ENCODE assay signal across 8 cellular contexts in the genomic region with DNA sequence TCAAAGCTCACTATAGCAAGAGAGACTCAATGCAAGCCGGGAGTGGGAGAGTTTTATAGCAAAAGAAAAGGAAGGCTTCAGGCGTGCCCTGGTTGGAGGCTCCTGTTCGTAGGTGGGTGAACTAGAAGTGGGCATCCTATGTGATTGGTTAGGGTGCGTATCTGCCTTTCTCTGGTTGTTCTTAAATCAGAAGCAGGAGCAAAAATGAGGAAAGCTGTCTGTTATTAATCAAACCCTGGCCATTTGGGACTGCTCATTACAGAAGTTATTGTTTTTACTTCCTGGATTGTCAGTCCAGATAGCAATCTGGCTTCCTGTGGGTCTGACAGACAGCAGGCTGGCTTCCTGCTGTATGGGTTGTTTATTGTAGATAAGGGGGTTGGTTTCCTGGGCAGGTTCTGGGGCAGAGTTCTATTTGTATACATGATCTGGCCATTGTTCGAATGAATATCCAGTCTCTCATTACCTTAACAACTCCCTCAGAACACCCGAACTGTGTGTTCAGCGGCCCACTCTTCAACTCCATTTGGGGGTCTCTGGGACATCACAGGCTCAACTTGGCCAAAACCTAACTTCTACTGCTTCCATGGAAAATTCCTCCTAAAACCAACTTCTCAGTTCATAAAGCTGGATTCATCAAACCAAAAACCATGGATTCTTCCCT. TPM values are rescaled to one million over a fixed set of nuclear protein-coding genes. Genes with fewer than 3 reads are reported as not detected.
DNase-seq lines count a peak whose midpoint lies in the region; ATAC-seq and TF ChIP-seq lines count a peak whose summit lies in the region.

No MANE protein-coding gene starts in this region.

- peaks cover 29% of the 10 kb centered on the region for H3K4me1 Mint-ChIP-seq in CD4-positive, alpha-beta T cell (ENCODE audit: low read depth)

- peak overlapping the region; percentile 70 to 79 for H3K4me3 ChIP-seq in mucosa of rectum (ENCODE audit: low read length in 2 of 2)

- H3K27me3 Mint-ChIP-seq in CD4-positive, alpha-beta T cell: no peaks in the 10 kb centered on the region

- TF ChIP-seq CTCF in CD4-positive, alpha-beta T cell (IDR thresholded peaks at IDR 0.05): no peak

- H3K27ac ChIP-seq in CD4-positive, alpha-beta T cell (ENCODE audit: low read depth, low read length): peak overlapping the region; percentile 57
- H3K27ac ChIP-seq in mucosa of rectum (ENCODE audit: low read depth in 2 of 2, low read length in 2 of 2): peak overlapping the region; percentile 3 to 65

- peaks cover 86% of the 10 kb centered on the region for H3K36me3 Mint-ChIP-seq in CD4-positive, alpha-beta T cell (ENCODE audit: low read depth)

- peaks cover 35 to 43% of the 10 kb centered on the region in 2 donors for H3K36me3 ChIP-seq in mucosa of rectum (ENCODE audit: control insufficient read depth in 2 of 2, insufficient read depth in 2 of 2, low read length in 2 of 2)

- peak in 1 of 10 experiments; percentile 14 for DNase-seq in CD4-positive, alpha-beta T cell
- DNase-seq in M059J (ENCODE audit: low read depth) (peak; percentile 74), MV-4-11 (lab: John Stamatoyannopoulos, UW) (no peak), pons (ENCODE audit: low spot score) (no peak), AG20443 (ENCODE audit: low spot score) (no peak)
- DNase-seq in central memory CD4-positive, alpha-beta T cell: peak; percentile 54
- DNase-seq in stimulated activated CD4-positive, alpha-beta T cell treated with anti-CD3 and anti-CD28 coated beads, Interleukin-4, amount 100 ng/mL, for 1 hour: no peak

- H3K4me1 ChIP-seq in mucosa of rectum (ENCODE audit: control insufficient read depth in 2 of 2, insufficient read depth in 2 of 2, low read length in 2 of 2): peaks cover 6 to 9% of the 10 kb centered on the region in 2 donors

- H3K9ac ChIP-seq in mucosa of rectum (ENCODE audit: low read depth in 1 of 2, low read length in 2 of 2): no peak overlapping the region

- CTCF ChIA-PET in CD4-positive, alpha-beta T cell (lab: Charles Lee): interaction anchor here (1.1 to 1.4 kb wide), 2 partner anchors 10 to 23 kb away, joined by 3 read pairs; no protein-coding TSS in a partner anchor

- peaks cover 23% of the 10 kb centered on the region for H3K9me3 Mint-ChIP-seq in CD4-positive, alpha-beta T cell

- intact Hi-C loops in CD4-positive, alpha-beta T cell (cut with DNase I, micrococcal nuclease): loop anchor here in 1 of 2 experiments (2.0 to 5.0 kb wide), 2 partner anchors 16 to 190 kb away; a partner anchor contains a TSS

- ATAC-seq in CD4-positive, alpha-beta T cell (ENCODE audit: poor library complexity): peak; percentile 48

- peak overlapping the region; percentile 89 for H3K27ac Mint-ChIP-seq in CD4-positive, alpha-beta T cell

- POLR2A ChIA-PET in CD4-positive, alpha-beta T cell (lab: Charles Lee): interaction anchor here (1.1 to 3.7 kb wide), 8 partner anchors 10 to 285 kb away, joined by 4 to 46 read pairs (median 5); a partner anchor contains a TSS

- peak overlapping the region; percentile 96 for H3K4me3 Mint-ChIP-seq in CD4-positive, alpha-beta T cell

- H3K9me3 ChIP-seq in CD4-positive, alpha-beta T cell (ENCODE audit: control insufficient read depth, low read length): peaks cover 54% of the 10 kb centered on the region
- H3K9me3 ChIP-seq in mucosa of rectum (ENCODE audit: control insufficient read depth in 2 of 2, low read length in 2 of 2): peaks cover 38 to 45% of the 10 kb centered on the region in 2 donors

- no peaks in the 10 kb centered on the region for H3K27me3 ChIP-seq in CD4-positive, alpha-beta T cell (ENCODE audit: control insufficient read depth, insufficient read depth, low read length)
- H3K27me3 ChIP-seq in mucosa of rectum (ENCODE audit: control insufficient read depth in 2 of 2, insufficient read depth in 2 of 2, low read length in 2 of 2): no peaks in the 10 kb centered on the region

RNA-seq across cellular contexts. Expression of a gene that starts 1.6 kb away (rescaled TPM):
- total RNA-seq in CD4-positive, alpha-beta T cell: 1 to 10 TPM; 6.8 to 8.9 TPM
- 8.0 and 8.6 TPM in 2 replicates for total RNA-seq in M059J (2014; rRNA removed; shearing (Covaris generic))

RNA-seq across cellular contexts. Expression of a gene that starts 35.7 kb away (rescaled TPM):
- total RNA-seq in CD4-positive, alpha-beta T cell: 1 to 10 TPM in 1 of 2 experiments, under 1 TPM in 1; 0.84 to 1.1 TPM
- total RNA-seq in M059J (2014; rRNA removed; shearing (Covaris generic)): 2.6 and 3.5 TPM in 2 replicates

RNA-seq across cellular contexts. Expression of a gene that starts 37.7 kb away (rescaled TPM):
- 100 to 1,000 TPM; 221 to 229 TPM for total RNA-seq in CD4-positive, alpha-beta T cell
- total RNA-seq in M059J (2014; rRNA removed; shearing (Covaris generic)): 9.8 and 21.5 TPM in 2 replicates

Comparison
In these comparisons a context has a peak if more than half of its experiments do, and no peak if none do; other contexts are left out.
1. DNase-seq: peak in M059J (single experiment) and central memory CD4-positive, alpha-beta T cell (single experiment); none in MV-4-11 (single experiment), pons (single experiment), stimulated activated CD4-positive, alpha-beta T cell treated with anti-CD3 and anti-CD28 coated beads, Interleukin-4, amount 100 ng/mL, for 1 hour (single experiment) and AG20443 (single experiment).